ENCODE assay signal across 28 cellular contexts in genomic region chr4:148240241-148240640, GRCh38.
"Had no signal": no experiment of that assay in that cellular context is flagged by ENCODE, and none has a peak within 500 bp of the region (broad histone marks: within the 10 kb centered on the region; RNA-seq: fewer than 3 reads in every experiment).

No MANE protein-coding gene starts in this region.

- H3K9me3 ChIP-seq: body of pancreas, esophagus muscularis mucosa, gastroesophageal sphincter had no signal

- H3K4me3 ChIP-seq: body of pancreas, esophagus muscularis mucosa, gastroesophageal sphincter had no signal

- ATAC-seq: activated T-cell treated with anti-CD3 and anti-CD28 coated beads, Interleukin-2, amount 50 U/mL, for 72 hours; body of pancreas; effector memory CD8-positive, alpha-beta T cell; gastroesophageal sphincter had no signal

- H3K27ac Mint-ChIP-seq: activated CD4-positive, alpha-beta memory T cell treated with anti-CD3 and anti-CD28 coated beads, Interleukin-2, amount 10 ng/mL, durations not matched to agents 7 days and 5 days; activated CD4-positive, alpha-beta T cell treated with anti-CD3 and anti-CD28 coated beads, Interleukin-2, amount 10 ng/mL, durations not matched to agents 7 days and 5 days; activated naive CD8-positive, alpha-beta T cell; activated T-cell treated with anti-CD3 and anti-CD28 coated beads, Interleukin-2, amount 50 U/mL, for 24 hours; activated T-cell treated with anti-CD3 and anti-CD28 coated beads, Interleukin-2, amount 50 U/mL, for 72 hours; effector memory CD8-positive, alpha-beta T cell had no signal

- H3K27me3 ChIP-seq: body of pancreas, esophagus muscularis mucosa, gastroesophageal sphincter had no signal

- DNase-seq: activated CD4-positive, alpha-beta memory T cell treated with anti-CD3 and anti-CD28 coated beads, Interleukin-2, amount 10 ng/mL, durations not matched to agents 7 days and 5 days; activated CD4-positive, alpha-beta T cell treated with anti-CD3 and anti-CD28 coated beads for 1 hour; activated CD4-positive, alpha-beta T cell treated with anti-CD3 and anti-CD28 coated beads for 4 hours; activated CD4-positive, alpha-beta T cell treated with anti-CD3 and anti-CD28 coated beads, Interleukin-2, amount 10 ng/mL, durations not matched to agents 7 days and 5 days; activated CD4-positive, alpha-beta T cell treated with anti-CD3 and anti-CD28 coated beads, Interleukin-2, amount 50 U/mL, for 4 hours; activated CD4-positive, CD25-positive, alpha-beta regulatory T cell; activated CD8-positive, alpha-beta memory T cell treated with anti-CD3 and anti-CD28 coated beads, Interleukin-2, amount 50 U/mL, for 48 hours; activated gamma-delta T cell; activated naive CD4-positive, alpha-beta T cell treated with anti-CD3 and anti-CD28 coated beads, Interleukin-2, amount 50 U/mL, for 16 hours; activated naive CD4-positive, alpha-beta T cell treated with Interleukin-2 at 50 U/mL for 16 hours; activated T-cell treated with anti-CD3 and anti-CD28 coated beads for 4 hours; activated T-cell treated with anti-CD3 and anti-CD28 coated beads, Interleukin-2, amount 50 U/mL, for 24 hours; activated T-cell treated with anti-CD3 and anti-CD28 coated beads, Interleukin-2, amount 50 U/mL, for 72 hours; amniotic stem cell; anterior cingulate cortex; body of pancreas; caudate nucleus; cortex of kidney; dermis blood vessel endothelial cell; effector CD4-positive, alpha-beta T cell; effector memory CD8-positive, alpha-beta T cell; erythroblast; foreskin melanocyte; head of caudate nucleus; T-helper 2 cell had no signal

- H3K27ac ChIP-seq: body of pancreas, esophagus muscularis mucosa, gastroesophageal sphincter had no signal

- H3K36me3 ChIP-seq: esophagus muscularis mucosa, gastroesophageal sphincter had no signal

- H3K4me1 Mint-ChIP-seq: activated CD4-positive, alpha-beta memory T cell treated with anti-CD3 and anti-CD28 coated beads, Interleukin-2, amount 10 ng/mL, durations not matched to agents 7 days and 5 days had no signal

- H3K4me3 Mint-ChIP-seq: activated CD4-positive, alpha-beta memory T cell treated with anti-CD3 and anti-CD28 coated beads, Interleukin-2, amount 10 ng/mL, durations not matched to agents 7 days and 5 days; activated CD4-positive, alpha-beta T cell treated with anti-CD3 and anti-CD28 coated beads, Interleukin-2, amount 10 ng/mL, durations not matched to agents 7 days and 5 days; activated naive CD8-positive, alpha-beta T cell; activated T-cell treated with anti-CD3 and anti-CD28 coated beads, Interleukin-2, amount 50 U/mL, for 24 hours; activated T-cell treated with anti-CD3 and anti-CD28 coated beads, Interleukin-2, amount 50 U/mL, for 72 hours; effector memory CD8-positive, alpha-beta T cell had no signal

- H3K27me3 Mint-ChIP-seq: activated CD4-positive, alpha-beta memory T cell treated with anti-CD3 and anti-CD28 coated beads, Interleukin-2, amount 10 ng/mL, durations not matched to agents 7 days and 5 days; activated CD4-positive, alpha-beta T cell treated with anti-CD3 and anti-CD28 coated beads, Interleukin-2, amount 10 ng/mL, durations not matched to agents 7 days and 5 days; activated naive CD8-positive, alpha-beta T cell; activated T-cell treated with anti-CD3 and anti-CD28 coated beads, Interleukin-2, amount 50 U/mL, for 24 hours; effector memory CD8-positive, alpha-beta T cell had no signal

- H3K9me3 Mint-ChIP-seq: activated CD4-positive, alpha-beta memory T cell treated with anti-CD3 and anti-CD28 coated beads, Interleukin-2, amount 10 ng/mL, durations not matched to agents 7 days and 5 days; activated CD4-positive, alpha-beta T cell treated with anti-CD3 and anti-CD28 coated beads, Interleukin-2, amount 10 ng/mL, durations not matched to agents 7 days and 5 days; activated T-cell treated with anti-CD3 and anti-CD28 coated beads, Interleukin-2, amount 50 U/mL, for 24 hours; effector memory CD8-positive, alpha-beta T cell had no signal
